ENCODE assay signal across 8 cellular contexts in the genomic region with DNA sequence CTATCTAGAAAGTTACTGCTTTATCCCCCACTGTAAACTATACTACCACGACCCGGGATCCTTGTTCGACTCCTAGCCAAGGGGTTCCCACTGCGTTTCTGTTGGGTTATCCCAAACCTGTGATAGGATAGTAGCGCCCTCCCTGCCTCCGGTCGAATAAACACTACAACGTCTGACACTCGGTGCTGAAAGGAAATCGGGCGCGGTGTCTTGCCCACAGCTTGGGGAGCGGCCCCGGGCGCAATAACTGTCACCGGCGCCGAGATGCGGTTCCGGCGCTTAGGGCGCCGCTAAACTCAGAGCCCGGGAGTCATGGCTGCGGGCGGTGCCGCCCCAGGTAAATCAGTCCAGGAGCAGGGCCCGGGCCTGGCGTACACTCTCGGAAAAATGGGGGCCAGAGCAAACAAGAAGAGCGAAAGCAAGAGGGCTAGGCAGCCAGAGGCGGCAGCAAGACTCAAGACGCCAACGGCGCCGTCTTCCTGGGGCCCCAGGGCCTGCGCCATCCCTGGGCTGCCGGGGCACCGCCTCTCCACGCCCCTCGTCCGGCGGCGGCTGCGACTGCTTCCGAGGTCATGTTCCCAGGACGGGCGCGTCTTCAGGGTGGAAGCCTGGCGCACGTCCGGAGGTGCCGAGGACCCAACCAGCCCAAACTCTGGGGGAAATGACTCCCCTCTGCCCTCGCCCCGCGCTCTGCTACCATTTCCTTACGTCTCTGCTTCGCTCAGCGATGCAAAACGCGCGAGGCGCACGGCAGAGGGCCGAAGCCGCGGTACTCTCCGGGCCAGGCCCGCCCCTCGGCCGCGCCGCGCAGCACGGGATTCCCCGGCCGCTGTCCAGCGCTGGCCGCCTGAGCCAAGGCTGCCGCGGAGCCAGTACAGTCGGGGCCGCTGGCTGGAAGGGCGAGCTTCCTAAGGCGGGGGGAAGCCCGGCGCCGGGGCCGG. TPM values are rescaled to one million over a fixed set of nuclear protein-coding genes. Genes with fewer than 3 reads are reported as not detected.
DNase-seq lines count a peak whose midpoint lies in the region; ATAC-seq, FAIRE-seq and TF ChIP-seq lines count a peak whose summit lies in the region.

Gene DUT (plus strand): TSS at position 575 of the 941 bp plus-strand sequence. CDS start 87 bp downstream, at position 662.

- DNase-seq in DMS 273 (lab: John Stamatoyannopoulos, UW; ENCODE audit: unreplicated experiment) (peak; percentile 78), HTR-8/SVneo (ENCODE audit: insufficient read length, low spot score) (peak; percentile 61), RPMI7951 (ENCODE audit: low read depth) (peak; percentile 84), fibroblast of pulmonary artery (ENCODE audit: low read depth) (peak; percentile 83)
- DNase-seq in activated T-helper 2 cell treated with anti-CD3 and anti-CD28 coated beads, Interferon-gamma antibody, Interleukin-2, Interleukin-4, amounts not matched to agents 10 μg/mL and 5 μg/mL and 100 μg/mL, durations not matched to agents 14 hours and 24 hours and 36 hours (ENCODE audit: low spot score): peak; percentile 82
- DNase-seq in stimulated activated naive CD8-positive, alpha-beta T cell treated with anti-CD3 and anti-CD28 coated beads, Interleukin-15, amount 100 ng/mL, for 72 hours: peak; percentile 83

- H3K4me3 ChIP-seq in fibroblast of pulmonary artery (replicated peaks; ENCODE audit: low read depth, low read length): peak within 1 kb of the TSS; percentile 74

- H3K4me3 Mint-ChIP-seq in activated T-helper 2 cell treated with anti-CD3 and anti-CD28 coated beads, Interferon-gamma antibody, Interleukin-2, Interleukin-4, amounts not matched to agents 10 μg/mL and 5 μg/mL and 100 μg/mL, durations not matched to agents 14 hours and 24 hours and 36 hours (ENCODE audit: low read depth): peak within 1 kb of the TSS; percentile 99
- H3K4me3 Mint-ChIP-seq in nephron: peak within 1 kb of the TSS; percentile 97 to 100 (median 100)
- H3K4me3 Mint-ChIP-seq in stimulated activated naive CD8-positive, alpha-beta T cell treated with anti-CD3 and anti-CD28 coated beads, Interleukin-15, amount 100 ng/mL, for 72 hours: peak within 1 kb of the TSS; percentile 88 to 94

- peaks cover 38% of the 10 kb centered on the region for H3K4me1 Mint-ChIP-seq in activated T-helper 2 cell treated with anti-CD3 and anti-CD28 coated beads, Interferon-gamma antibody, Interleukin-2, Interleukin-4, amounts not matched to agents 10 μg/mL and 5 μg/mL and 100 μg/mL, durations not matched to agents 14 hours and 24 hours and 36 hours (ENCODE audit: low read depth)
- peaks cover 46% of the 10 kb centered on the region for H3K4me1 Mint-ChIP-seq in nephron
- H3K4me1 Mint-ChIP-seq in stimulated activated naive CD8-positive, alpha-beta T cell treated with anti-CD3 and anti-CD28 coated beads, Interleukin-15, amount 100 ng/mL, for 72 hours: peaks cover 41% of the 10 kb centered on the region

- peaks cover 44% of the 10 kb centered on the region for H3K36me3 Mint-ChIP-seq in activated T-helper 2 cell treated with anti-CD3 and anti-CD28 coated beads, Interferon-gamma antibody, Interleukin-2, Interleukin-4, amounts not matched to agents 10 μg/mL and 5 μg/mL and 100 μg/mL, durations not matched to agents 14 hours and 24 hours and 36 hours (ENCODE audit: low read depth)
- peaks cover 9% of the 10 kb centered on the region for H3K36me3 Mint-ChIP-seq in nephron (ENCODE audit: low read depth)

- FAIRE-seq in HTR-8/SVneo (lab: Jason Lieb, UNC): peak; percentile 33

- H3K27ac Mint-ChIP-seq in activated T-helper 2 cell treated with anti-CD3 and anti-CD28 coated beads, Interferon-gamma antibody, Interleukin-2, Interleukin-4, amounts not matched to agents 10 μg/mL and 5 μg/mL and 100 μg/mL, durations not matched to agents 14 hours and 24 hours and 36 hours: peak within 1 kb of the TSS; percentile 99
- peak within 1 kb of the TSS; percentile 97 to 99 (median 98) for H3K27ac Mint-ChIP-seq in nephron
- H3K27ac Mint-ChIP-seq in stimulated activated naive CD8-positive, alpha-beta T cell treated with anti-CD3 and anti-CD28 coated beads, Interleukin-15, amount 100 ng/mL, for 72 hours: peak within 1 kb of the TSS; percentile 97 to 100

- H3K27me3 Mint-ChIP-seq in activated T-helper 2 cell treated with anti-CD3 and anti-CD28 coated beads, Interferon-gamma antibody, Interleukin-2, Interleukin-4, amounts not matched to agents 10 μg/mL and 5 μg/mL and 100 μg/mL, durations not matched to agents 14 hours and 24 hours and 36 hours (ENCODE audit: low read depth): no peaks in the 10 kb centered on the region
- no peaks in the 10 kb centered on the region for H3K27me3 Mint-ChIP-seq in nephron (ENCODE audit: low read depth)
- no peaks in the 10 kb centered on the region for H3K27me3 Mint-ChIP-seq in stimulated activated naive CD8-positive, alpha-beta T cell treated with anti-CD3 and anti-CD28 coated beads, Interleukin-15, amount 100 ng/mL, for 72 hours

- peak; percentile 85 for ATAC-seq in GM21381 (IDR thresholded peaks at IDR 0.05; ENCODE audit: unreplicated experiment)
- peak; percentile 87 for ATAC-seq in stimulated activated naive CD8-positive, alpha-beta T cell treated with anti-CD3 and anti-CD28 coated beads, Interleukin-15, amount 100 ng/mL, for 72 hours

- TF ChIP-seq CTCF in fibroblast of pulmonary artery (IDR thresholded peaks at IDR 0.05; ENCODE audit: low read length, missing control alignments): no peak
- no peak for TF ChIP-seq CTCF in nephron (IDR thresholded peaks at IDR 0.05; ENCODE audit: unreplicated experiment in 3 of 3)

- H3K9me3 Mint-ChIP-seq in activated T-helper 2 cell treated with anti-CD3 and anti-CD28 coated beads, Interferon-gamma antibody, Interleukin-2, Interleukin-4, amounts not matched to agents 10 μg/mL and 5 μg/mL and 100 μg/mL, durations not matched to agents 14 hours and 24 hours and 36 hours: no peaks in the 10 kb centered on the region
- H3K9me3 Mint-ChIP-seq in nephron: no peaks in the 10 kb centered on the region
- H3K9me3 Mint-ChIP-seq in stimulated activated naive CD8-positive, alpha-beta T cell treated with anti-CD3 and anti-CD28 coated beads, Interleukin-15, amount 100 ng/mL, for 72 hours: no peaks in the 10 kb centered on the region

- intact Hi-C loops in activated T-helper 2 cell treated with anti-CD3 and anti-CD28 coated beads, Interferon-gamma antibody, Interleukin-2, Interleukin-4, amounts not matched to agents 10 μg/mL and 5 μg/mL and 100 μg/mL, durations not matched to agents 14 hours and 24 hours and 36 hours (cut with micrococcal nuclease): loop anchor here (5.0 to 10.0 kb wide), 4 partner anchors 154 to 1291 kb away; partner anchors contain the start of genes CEP152, COPS2, DTWD1 and FAM227B

RNA-seq across cellular contexts. Expression of gene DUT, which starts in this region (rescaled TPM):
- 139 and 142 TPM in 2 replicates for total RNA-seq in RPMI7951 (2014; rRNA removed; shearing (Covaris generic))
- total RNA-seq in activated T-helper 2 cell treated with anti-CD3 and anti-CD28 coated beads, Interferon-gamma antibody, Interleukin-2, Interleukin-4, amounts not matched to agents 10 μg/mL and 5 μg/mL and 100 μg/mL, durations not matched to agents 14 hours and 24 hours and 36 hours: 204 and 212 TPM in 2 replicates

Comparison
In these comparisons a context has a peak if more than half of its experiments do, and no peak if none do; other contexts are left out.
1. Peak in every context shown above with its lines: DNase-seq, ATAC-seq and H3K4me3 ChIP-seq.